27 cellular contexts compared by ENCODE assay signal in genomic region chr12:130247634-130248237, GRCh38.
"Had no signal": no experiment of that assay in that cellular context is flagged by ENCODE, and none has a peak within 500 bp of the region (broad histone marks: within the 10 kb centered on the region; RNA-seq: fewer than 3 reads in every experiment).

No MANE protein-coding gene starts in this region.

- H3K9me3 ChIP-seq: colonic mucosa, heart right ventricle, left lung, neutrophil, prostate gland, right atrium auricular region, sigmoid colon, thyroid gland had no signal

- H3K27ac Mint-ChIP-seq: dendritic cell treated with granulocyte-macrophage colony-stimulating factor and Interleukin-4, amounts not matched to agents 40 ng/mL and 50 ng/mL, for 4 days; endodermal cell; naive thymus-derived CD8-positive, alpha-beta T cell; nephron progenitor cell; stimulated activated effector memory CD8-positive, alpha-beta T cell treated with anti-CD3 and anti-CD28 coated beads, Interleukin-12 subunit alpha, Interleukin-12 subunit beta, amount 100 ng/mL, for 72 hours had no signal

- H3K4me3 Mint-ChIP-seq: dendritic cell treated with granulocyte-macrophage colony-stimulating factor and Interleukin-4, amounts not matched to agents 40 ng/mL and 50 ng/mL, for 4 days; endodermal cell; naive thymus-derived CD8-positive, alpha-beta T cell; nephron progenitor cell; stimulated activated effector memory CD8-positive, alpha-beta T cell treated with anti-CD3 and anti-CD28 coated beads, Interleukin-12 subunit alpha, Interleukin-12 subunit beta, amount 100 ng/mL, for 72 hours had no signal

- H3K27me3 ChIP-seq: colonic mucosa, foreskin keratinocyte, neutrophil, right atrium auricular region, sigmoid colon, thyroid gland had no signal

- H3K9me3 Mint-ChIP-seq: endodermal cell had no signal

- DNase-seq: colonic mucosa; effector CD8-positive, alpha-beta T cell; endodermal cell; foreskin keratinocyte; glutamatergic neuron; heart right ventricle; hippocampal formation; left cardiac atrium; left lung; mesendoderm; naive thymus-derived CD8-positive, alpha-beta T cell; nephron progenitor cell; sigmoid colon; stimulated activated CD4-positive, alpha-beta T cell treated with anti-CD3 and anti-CD28 coated beads, Interleukin-2, amount 100 ng/mL, for 24 hours; stimulated activated CD4-positive, alpha-beta T cell treated with anti-CD3 and anti-CD28 coated beads, Interleukin-4, amount 100 ng/mL, for 24 hours; stimulated activated naive CD4-positive, alpha-beta T cell treated with Interleukin-2 at 50 U/mL for 16 hours; stomach; thyroid gland; trophoblast cell had no signal

- H3K4me1 Mint-ChIP-seq: endodermal cell; naive thymus-derived CD8-positive, alpha-beta T cell; stimulated activated effector memory CD8-positive, alpha-beta T cell treated with anti-CD3 and anti-CD28 coated beads, Interleukin-12 subunit alpha, Interleukin-12 subunit beta, amount 100 ng/mL, for 72 hours had no signal

- H3K36me3 Mint-ChIP-seq: naive thymus-derived CD8-positive, alpha-beta T cell; stimulated activated effector memory CD8-positive, alpha-beta T cell treated with anti-CD3 and anti-CD28 coated beads, Interleukin-12 subunit alpha, Interleukin-12 subunit beta, amount 100 ng/mL, for 72 hours had no signal

- H3K27ac ChIP-seq: colonic mucosa, epithelial cell of prostate, foreskin keratinocyte, heart right ventricle, left lung, neutrophil, prostate gland, right atrium auricular region, sigmoid colon, stomach, thyroid gland had no signal

- H3K36me3 ChIP-seq: colonic mucosa, heart right ventricle, left lung, neutrophil, prostate gland, right atrium auricular region, sigmoid colon, stomach, thyroid gland had no signal

- H3K4me1 ChIP-seq: colonic mucosa, foreskin keratinocyte, heart right ventricle, left lung, prostate gland, right atrium auricular region, sigmoid colon, stomach, thyroid gland had no signal

- ATAC-seq: esophagus mucosa; foreskin keratinocyte; heart right ventricle; left cardiac atrium; left lung; naive thymus-derived CD8-positive, alpha-beta T cell; stimulated activated effector memory CD8-positive, alpha-beta T cell treated with anti-CD3 and anti-CD28 coated beads, Interleukin-12 subunit alpha, Interleukin-12 subunit beta, amount 100 ng/mL, for 72 hours had no signal

- H3K27me3 Mint-ChIP-seq: dendritic cell treated with granulocyte-macrophage colony-stimulating factor and Interleukin-4, amounts not matched to agents 40 ng/mL and 50 ng/mL, for 4 days had no signal

- H3K4me3 ChIP-seq: colonic mucosa, heart right ventricle, left lung, prostate gland, right atrium auricular region, sigmoid colon, stomach, thyroid gland had no signal

- FAIRE-seq: islet of Langerhans had no signal
